In the genomic region with DNA sequence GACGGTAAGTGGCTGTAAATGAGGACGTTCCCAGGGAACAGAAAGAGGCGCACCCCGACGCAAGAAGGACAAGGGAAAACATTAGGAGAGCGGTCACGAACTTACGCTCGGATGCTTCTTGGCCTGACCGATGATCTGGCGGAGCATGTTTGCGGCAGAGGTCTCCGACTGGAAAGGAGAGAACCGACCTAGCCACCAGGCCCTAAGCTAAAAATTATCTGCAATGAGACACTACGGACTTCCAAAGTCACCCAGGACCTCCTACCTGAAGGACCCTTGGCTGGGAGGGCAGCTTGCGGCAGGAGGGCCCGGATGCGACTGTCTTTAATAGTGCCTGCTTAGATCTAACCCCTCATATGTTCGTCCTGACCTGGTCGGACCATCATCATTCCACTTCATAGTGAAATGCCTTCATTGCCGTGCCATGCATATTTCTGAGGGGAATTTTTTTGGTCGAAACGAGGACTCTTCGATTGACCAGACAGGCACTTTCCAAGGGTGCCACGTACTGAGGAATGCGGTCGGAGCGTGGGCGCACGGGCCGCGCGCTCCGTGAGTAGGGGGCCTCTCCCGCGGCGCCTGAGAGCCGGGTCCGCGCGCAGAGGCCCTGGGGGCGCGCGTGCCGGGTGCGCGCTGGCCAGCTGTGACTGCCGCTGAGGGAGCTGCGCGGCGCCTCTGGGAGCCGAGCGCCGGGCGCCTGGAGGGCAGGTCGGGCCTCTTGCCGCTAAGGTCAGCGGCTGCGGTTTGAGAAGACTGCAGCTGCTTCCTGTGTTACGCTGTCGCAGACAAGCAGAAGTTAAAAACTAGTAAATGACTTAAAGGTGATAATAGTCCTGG, we compare ENCODE assay signal across 9 cellular contexts. TPM values are rescaled to one million over a fixed set of nuclear protein-coding genes. Genes with fewer than 3 reads are reported as not detected.
DNase-seq lines count a peak whose midpoint lies in the region; ATAC-seq and TF ChIP-seq lines count a peak whose summit lies in the region.
"Had no signal": no experiment of that assay in that cellular context is flagged by ENCODE, and none has a peak within 500 bp of the region (broad histone marks: within the 10 kb centered on the region; RNA-seq: fewer than 3 reads in every experiment).

No MANE protein-coding gene starts in this region.

- H3K36me3 Mint-ChIP-seq in CD4-positive, alpha-beta memory T cell: peaks cover 20 to 30% of the 10 kb centered on the region in 2 donors
- peaks cover 31% of the 10 kb centered on the region for H3K36me3 Mint-ChIP-seq in activated CD4-positive, alpha-beta memory T cell treated with anti-CD3 and anti-CD28 coated beads for 36 hours

- peak; percentile 91 to 94 (median 93) for DNase-seq in CD4-positive, alpha-beta memory T cell
- peak; percentile 92 for DNase-seq in NCI-H774 (lab: John Stamatoyannopoulos, UW)
- DNase-seq in activated CD4-positive, alpha-beta memory T cell treated with anti-CD3 and anti-CD28 coated beads for 36 hours: peak; percentile 91
- DNase-seq in lower lobe of right lung: peak; percentile 92
- peak; percentile 64 to 79 (median 74) for DNase-seq in stimulated activated CD4-positive, alpha-beta T cell treated with anti-CD3 and anti-CD28 coated beads, TNF-alpha, amount 100 ng/mL, for 1 hour (ENCODE audit: low read depth in 3 of 3, low spot score in 1 of 3)

- no peaks in the 10 kb centered on the region for H3K9me3 Mint-ChIP-seq in CD4-positive, alpha-beta memory T cell
- H3K9me3 Mint-ChIP-seq in activated CD4-positive, alpha-beta memory T cell treated with anti-CD3 and anti-CD28 coated beads for 36 hours: no peaks in the 10 kb centered on the region
- H3K9me3 Mint-ChIP-seq: stimulated activated naive CD8-positive, alpha-beta T cell treated with anti-CD3 and anti-CD28 coated beads, Interleukin-15, Interleukin-2, amounts not matched to agents 100 ng/mL and 50 ng/mL, for 24 hours had no signal

- H3K4me3 ChIP-seq in CD4-positive, alpha-beta memory T cell (ENCODE audit: low read length in 2 of 2): peak overlapping the region; percentile 82 to 90
- H3K4me3 ChIP-seq in ectodermal cell (ENCODE audit: insufficient read depth, low read depth, low read length): peak overlapping the region; percentile 99
- peak overlapping the region; percentile 73 for H3K4me3 ChIP-seq in lower lobe of right lung

- H3K4me3 Mint-ChIP-seq in CD4-positive, alpha-beta memory T cell: no peak overlapping the region
- H3K4me3 Mint-ChIP-seq in activated CD4-positive, alpha-beta memory T cell treated with anti-CD3 and anti-CD28 coated beads for 36 hours: no peak overlapping the region
- H3K4me3 Mint-ChIP-seq: stimulated activated naive CD8-positive, alpha-beta T cell treated with anti-CD3 and anti-CD28 coated beads, Interleukin-15, Interleukin-2, amounts not matched to agents 100 ng/mL and 50 ng/mL, for 24 hours had no signal

- intact Hi-C loops in CD4-positive, alpha-beta memory T cell (cut with micrococcal nuclease): loop anchor here (1.0 to 2.0 kb wide), 2 partner anchors 33 to 1747 kb away; a partner anchor contains a TSS
- intact Hi-C loops in activated CD4-positive, alpha-beta memory T cell treated with anti-CD3 and anti-CD28 coated beads for 36 hours (cut with micrococcal nuclease): loop anchor here (1.0 to 2.0 kb wide), 3 partner anchors 33 to 272 kb away; a partner anchor contains a TSS
- intact Hi-C loops in lower lobe of right lung (cut with DNase I): no loop called here

- peaks cover 16 to 34% (median 18%) of the 10 kb centered on the region in 4 donors for H3K4me1 Mint-ChIP-seq in CD4-positive, alpha-beta memory T cell
- H3K4me1 Mint-ChIP-seq in activated CD4-positive, alpha-beta memory T cell treated with anti-CD3 and anti-CD28 coated beads for 36 hours (ENCODE audit: low read depth): peaks cover 33% of the 10 kb centered on the region

- ATAC-seq in GM19452 (IDR thresholded peaks at IDR 0.05; ENCODE audit: unreplicated experiment): peak; percentile 94
- ATAC-seq in HG03571 (IDR thresholded peaks at IDR 0.05; ENCODE audit: unreplicated experiment): peak; percentile 92
- peak; percentile 99 to 100 for ATAC-seq in lower lobe of right lung

- POLR2A ChIA-PET in CD4-positive, alpha-beta memory T cell (lab: Charles Lee; ENCODE audit: partially characterized antibody): interaction anchor here (0.6 to 4.3 kb wide), 20 partner anchors 9 to 1747 kb away, joined by 3 to 92 read pairs (median 6); a partner anchor contains a TSS
- POLR2A ChIA-PET in activated CD4-positive, alpha-beta memory T cell treated with anti-CD3 and anti-CD28 coated beads for 36 hours (lab: Charles Lee): interaction anchor here (0.7 to 2.4 kb wide), 9 partner anchors 10 to 1271 kb away, joined by 3 to 33 read pairs (median 4); a partner anchor contains a TSS

- WGBS in ectodermal cell, 2 experiments: 0% methylated on average over 61 of the region's 61 CpGs

- H3K4me1 ChIP-seq in CD4-positive, alpha-beta memory T cell (ENCODE audit: insufficient read depth, low read length): peaks cover 27% of the 10 kb centered on the region
- H3K4me1 ChIP-seq in ectodermal cell (ENCODE audit: control insufficient read depth, insufficient read depth, low read length): peaks cover 4% of the 10 kb centered on the region
- peaks cover 34% of the 10 kb centered on the region for H3K4me1 ChIP-seq in lower lobe of right lung

- no peak overlapping the region for H3K27ac Mint-ChIP-seq in CD4-positive, alpha-beta memory T cell
- H3K27ac Mint-ChIP-seq in activated CD4-positive, alpha-beta memory T cell treated with anti-CD3 and anti-CD28 coated beads for 36 hours: no peak overlapping the region
- H3K27ac Mint-ChIP-seq: stimulated activated naive CD8-positive, alpha-beta T cell treated with anti-CD3 and anti-CD28 coated beads, Interleukin-15, Interleukin-2, amounts not matched to agents 100 ng/mL and 50 ng/mL, for 24 hours had no signal

- H3K9me3 ChIP-seq in CD4-positive, alpha-beta memory T cell (ENCODE audit: control insufficient read depth in 1 of 2, low read length in 2 of 2): no peaks in the 10 kb centered on the region
- H3K9me3 ChIP-seq in ectodermal cell (ENCODE audit: control insufficient read depth, low read length): no peaks in the 10 kb centered on the region
- no peaks in the 10 kb centered on the region for H3K9me3 ChIP-seq in lower lobe of right lung

- TF ChIP-seq CTCF in lower lobe of right lung (IDR thresholded peaks at IDR 0.05): no peak

- peaks cover 16% of the 10 kb centered on the region for H3K36me3 ChIP-seq in CD4-positive, alpha-beta memory T cell (ENCODE audit: insufficient read depth, low read length)
- H3K36me3 ChIP-seq in ectodermal cell (ENCODE audit: control insufficient read depth, insufficient read depth, low read length) (peaks cover 18% of the 10 kb centered on the region), lower lobe of right lung (peaks cover 32% of the 10 kb centered on the region)

- H3K27me3 ChIP-seq in CD4-positive, alpha-beta memory T cell (ENCODE audit: insufficient read depth, low read length): no peaks in the 10 kb centered on the region
- H3K27me3 ChIP-seq in ectodermal cell (ENCODE audit: control insufficient read depth, insufficient read depth, low read length, poor library complexity, severe bottlenecking) (no peaks in the 10 kb centered on the region), lower lobe of right lung (ENCODE audit: low read depth) (no peaks in the 10 kb centered on the region)

- peak overlapping the region; percentile 87 for H3K27ac ChIP-seq in CD4-positive, alpha-beta memory T cell (ENCODE audit: low read depth, low read length)
- H3K27ac ChIP-seq in ectodermal cell (ENCODE audit: insufficient read depth, low read depth, low read length, poor library complexity, severe bottlenecking) (peak overlapping the region; percentile 100), lower lobe of right lung (peak overlapping the region; percentile 97)

- H3K27me3 Mint-ChIP-seq in CD4-positive, alpha-beta memory T cell: no peaks in the 10 kb centered on the region
- no peaks in the 10 kb centered on the region for H3K27me3 Mint-ChIP-seq in activated CD4-positive, alpha-beta memory T cell treated with anti-CD3 and anti-CD28 coated beads for 36 hours
- H3K27me3 Mint-ChIP-seq: stimulated activated naive CD8-positive, alpha-beta T cell treated with anti-CD3 and anti-CD28 coated beads, Interleukin-15, Interleukin-2, amounts not matched to agents 100 ng/mL and 50 ng/mL, for 24 hours had no signal

- CTCF ChIA-PET in CD4-positive, alpha-beta memory T cell (lab: Charles Lee; ENCODE audit: partially characterized antibody): interaction anchor here (0.9 to 2.2 kb wide), 4 partner anchors 9 to 272 kb away, joined by 3 to 10 read pairs (median 4); a partner anchor contains a TSS
- CTCF ChIA-PET in activated CD4-positive, alpha-beta memory T cell treated with anti-CD3 and anti-CD28 coated beads for 36 hours (lab: Charles Lee): interaction anchor here (0.9 to 1.9 kb wide), 3 partner anchors 33 to 272 kb away, joined by 4 to 7 read pairs (median 4); a partner anchor contains a TSS

RNA-seq across cellular contexts. Expression of a gene that starts 33.5 kb away (rescaled TPM):
- total RNA-seq in CD4-positive, alpha-beta memory T cell: 10 to 100 TPM; 32.2 to 34.0 TPM
- 10 to 100 TPM in 1 of 2 donors, 1 to 10 TPM in 1; 6.7 to 13.1 TPM for polyA plus RNA-seq in CD4-positive, alpha-beta memory T cell
- 10 to 100 TPM; 28.6 to 31.5 TPM for total RNA-seq in activated CD4-positive, alpha-beta memory T cell treated with anti-CD3 and anti-CD28 coated beads for 36 hours
- 62.4 TPM for polyA plus RNA-seq in ectodermal cell (2013, experiment 1 of 4)
- polyA plus RNA-seq in ectodermal cell (2013, experiment 2 of 4): 57.6 TPM
- polyA plus RNA-seq in ectodermal cell (2013, experiment 3 of 4): 67.3 TPM
- polyA plus RNA-seq in ectodermal cell (2013, experiment 4 of 4): 66.5 TPM
- 27.9 TPM for total RNA-seq in lower lobe of right lung

Comparison
In these comparisons a context has a peak if more than half of its experiments do, and no peak if none do; other contexts are left out.
1. Peak in every context shown above with its lines: DNase-seq, ATAC-seq, H3K4me3 ChIP-seq and H3K27ac ChIP-seq.